Comparison of ENCODE assay signal across 16 cellular contexts in the genomic region with DNA sequence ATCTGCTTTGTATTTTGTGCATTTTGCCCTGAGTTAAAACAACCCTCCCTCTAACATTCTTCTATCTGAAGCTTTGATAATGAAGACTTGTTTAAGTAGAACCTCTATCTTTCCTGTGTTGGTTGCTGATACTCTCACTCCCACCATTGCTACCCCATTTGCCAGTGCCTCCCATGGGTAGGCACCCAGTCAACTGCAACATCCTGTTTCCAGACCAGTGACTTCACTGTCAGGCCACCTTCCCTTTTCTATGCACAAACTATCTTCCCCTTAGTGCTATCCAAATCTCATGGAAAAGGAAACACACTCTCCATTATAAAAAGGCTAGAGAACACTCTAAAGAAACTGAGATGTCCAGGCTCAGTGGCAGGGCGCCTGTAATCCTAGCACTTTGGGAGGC.
DNase-seq lines count a peak whose midpoint lies in the region; ATAC-seq lines count a peak whose summit lies in the region.
"Had no signal": no experiment of that assay in that cellular context is flagged by ENCODE, and none has a peak within 500 bp of the region (broad histone marks: within the 10 kb centered on the region; RNA-seq: fewer than 3 reads in every experiment).

No MANE protein-coding gene starts in this region.

- no peaks in the 10 kb centered on the region for H3K9me3 Mint-ChIP-seq in stimulated activated naive CD8-positive, alpha-beta T cell treated with anti-CD3 and anti-CD28 coated beads, Interleukin-15, Interleukin-2, amounts not matched to agents 100 ng/mL and 50 ng/mL, for 24 hours
- H3K9me3 Mint-ChIP-seq in activated naive CD8-positive, alpha-beta T cell treated with anti-CD3 and anti-CD28 coated beads, Interleukin-2, amount 50 U/mL, for 24 hours, result no peaks in the 10 kb centered on the region
- H3K9me3 Mint-ChIP-seq: central memory CD8-positive, alpha-beta T cell; endodermal cell had no signal

- H3K27me3 Mint-ChIP-seq in stimulated activated naive CD8-positive, alpha-beta T cell treated with anti-CD3 and anti-CD28 coated beads, Interleukin-15, Interleukin-2, amounts not matched to agents 100 ng/mL and 50 ng/mL, for 24 hours, result no peaks in the 10 kb centered on the region
- H3K27me3 Mint-ChIP-seq in activated naive CD8-positive, alpha-beta T cell treated with anti-CD3 and anti-CD28 coated beads, Interleukin-2, amount 50 U/mL, for 24 hours, result no peaks in the 10 kb centered on the region
- H3K27me3 Mint-ChIP-seq: central memory CD8-positive, alpha-beta T cell had no signal

- peaks cover 68% of the 10 kb centered on the region for H3K36me3 Mint-ChIP-seq in stimulated activated naive CD8-positive, alpha-beta T cell treated with anti-CD3 and anti-CD28 coated beads, Interleukin-15, Interleukin-2, amounts not matched to agents 100 ng/mL and 50 ng/mL, for 24 hours (ENCODE audit: low read depth)
- H3K36me3 Mint-ChIP-seq in activated naive CD8-positive, alpha-beta T cell treated with anti-CD3 and anti-CD28 coated beads, Interleukin-2, amount 50 U/mL, for 24 hours (ENCODE audit: low read depth), result peaks cover 61% of the 10 kb centered on the region

- no peak overlapping the region for H3K4me3 Mint-ChIP-seq in stimulated activated naive CD8-positive, alpha-beta T cell treated with anti-CD3 and anti-CD28 coated beads, Interleukin-15, Interleukin-2, amounts not matched to agents 100 ng/mL and 50 ng/mL, for 24 hours
- no peak overlapping the region for H3K4me3 Mint-ChIP-seq in activated naive CD8-positive, alpha-beta T cell treated with anti-CD3 and anti-CD28 coated beads, Interleukin-2, amount 50 U/mL, for 24 hours
- H3K4me3 Mint-ChIP-seq: central memory CD8-positive, alpha-beta T cell; endodermal cell had no signal

- no peak for ATAC-seq in stimulated activated naive CD8-positive, alpha-beta T cell treated with anti-CD3 and anti-CD28 coated beads, Interleukin-15, Interleukin-2, amounts not matched to agents 100 U/mL and 50 U/mL, for 24 hours
- ATAC-seq in HG03571 (IDR thresholded peaks at IDR 0.05; ENCODE audit: unreplicated experiment) (peak; percentile 49), GM21737 (IDR thresholded peaks at IDR 0.05; ENCODE audit: unreplicated experiment) (no peak)
- ATAC-seq in activated naive CD8-positive, alpha-beta T cell treated with anti-CD3 and anti-CD28 coated beads, Interleukin-2, amount 50 U/mL, for 24 hours, result no peak
- ATAC-seq: left lobe of liver had no signal

- no peak for DNase-seq in stimulated activated naive CD8-positive, alpha-beta T cell treated with anti-CD3 and anti-CD28 coated beads, Interleukin-15, Interleukin-2, amounts not matched to agents 100 U/mL and 50 U/mL, for 24 hours
- DNase-seq in activated naive CD8-positive, alpha-beta T cell treated with anti-CD3 and anti-CD28 coated beads, Interleukin-2, amount 50 U/mL, for 24 hours, result no peak
- DNase-seq in iPS-NIHi7 (ENCODE audit: extremely low spot score), result no peak
- no peak for DNase-seq in HuH-7.5 (ENCODE audit: low spot score)
- DNase-seq: activated CD8-positive, alpha-beta memory T cell treated with anti-CD3 and anti-CD28 coated beads, Interleukin-2, amount 50 U/mL, for 4 hours; DMS79; endodermal cell; NCI-H1048; NCI-H526 treated with DMSO at 0.1 percent for 48 hours; SK-N-SH; WERI-Rb-1 had no signal

- peak overlapping the region; percentile 38 for H3K27ac Mint-ChIP-seq in stimulated activated naive CD8-positive, alpha-beta T cell treated with anti-CD3 and anti-CD28 coated beads, Interleukin-15, Interleukin-2, amounts not matched to agents 100 ng/mL and 50 ng/mL, for 24 hours
- H3K27ac Mint-ChIP-seq in activated naive CD8-positive, alpha-beta T cell treated with anti-CD3 and anti-CD28 coated beads, Interleukin-2, amount 50 U/mL, for 24 hours, result peak overlapping the region; percentile 61
- H3K27ac Mint-ChIP-seq: endodermal cell had no signal

- peaks cover 34% of the 10 kb centered on the region for H3K4me1 Mint-ChIP-seq in stimulated activated naive CD8-positive, alpha-beta T cell treated with anti-CD3 and anti-CD28 coated beads, Interleukin-15, Interleukin-2, amounts not matched to agents 100 ng/mL and 50 ng/mL, for 24 hours (ENCODE audit: low read depth)
- H3K4me1 Mint-ChIP-seq in activated naive CD8-positive, alpha-beta T cell treated with anti-CD3 and anti-CD28 coated beads, Interleukin-2, amount 50 U/mL, for 24 hours, result peaks cover 28% of the 10 kb centered on the region
